9 cellular contexts compared by ENCODE assay signal in the genomic region with DNA sequence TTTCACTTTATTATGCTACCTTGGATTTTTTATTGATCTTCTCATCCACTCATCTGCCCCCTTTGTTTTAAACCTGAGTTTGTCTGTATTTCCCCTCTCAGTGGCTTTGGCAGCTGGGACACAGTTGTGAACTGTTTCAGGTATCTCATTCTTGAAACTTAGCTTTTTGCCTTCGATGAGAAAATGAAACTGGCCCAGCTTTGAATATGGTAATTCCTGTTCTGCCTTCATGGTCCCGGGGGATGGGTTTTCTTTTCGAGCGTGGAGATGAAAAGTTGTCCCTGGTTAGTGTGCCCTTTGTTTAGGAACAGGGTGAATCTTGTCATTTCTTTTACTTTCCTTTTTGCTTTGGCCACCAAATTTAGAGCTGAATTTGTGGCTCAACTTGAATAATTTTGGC. TPM values are rescaled to one million over a fixed set of nuclear protein-coding genes. Genes with fewer than 3 reads are reported as not detected.
DNase-seq lines count a peak whose midpoint lies in the region; ATAC-seq lines count a peak whose summit lies in the region.
"Had no signal": no experiment of that assay in that cellular context is flagged by ENCODE, and none has a peak within 500 bp of the region (broad histone marks: within the 10 kb centered on the region; RNA-seq: fewer than 3 reads in every experiment).

No MANE protein-coding gene starts in this region.

- H3K4me1 Mint-ChIP-seq in T-helper 1 cell treated with Interleukin-12 subunit alpha and Interleukin-12 subunit beta and Interleukin-4 antibody, amounts not matched to agents 30 μg/mL and 1 μg/mL, for 36 hours (ENCODE audit: low read depth) = peaks cover 13% of the 10 kb centered on the region
- H3K4me1 Mint-ChIP-seq in naive B cell = peaks cover 9 to 17% (median 11%) of the 10 kb centered on the region in 3 donors

- DNase-seq in T-helper 1 cell = no peak
- DNase-seq in naive B cell = peak; percentile 23
- no peak for DNase-seq in NCI-H2196 (lab: John Stamatoyannopoulos, UW; ENCODE audit: unreplicated experiment)
- DNase-seq in stimulated activated naive CD4-positive, alpha-beta T cell (lab: John Stamatoyannopoulos, UW) = no peak
- DNase-seq in DMS79 (lab: John Stamatoyannopoulos, UW) = no peak
- DNase-seq: SK-N-SH had no signal

- ATAC-seq in GM21619 (IDR thresholded peaks at IDR 0.05; ENCODE audit: unreplicated experiment) (peak; percentile 72), HG03280 (IDR thresholded peaks at IDR 0.05; ENCODE audit: unreplicated experiment) (peak; percentile 77), naive B cell (ENCODE audit: low read depth in 2 of 2) (peak; percentile 64 to 66)

- H3K27me3 Mint-ChIP-seq in T-helper 1 cell treated with Interleukin-12 subunit alpha and Interleukin-12 subunit beta and Interleukin-4 antibody, amounts not matched to agents 30 μg/mL and 1 μg/mL, for 36 hours (ENCODE audit: low read depth) = no peaks in the 10 kb centered on the region
- H3K27me3 Mint-ChIP-seq in naive B cell = no peaks in the 10 kb centered on the region

- H3K9me3 Mint-ChIP-seq in T-helper 1 cell treated with Interleukin-12 subunit alpha and Interleukin-12 subunit beta and Interleukin-4 antibody, amounts not matched to agents 30 μg/mL and 1 μg/mL, for 36 hours = no peaks in the 10 kb centered on the region
- H3K9me3 Mint-ChIP-seq in naive B cell = no peaks in the 10 kb centered on the region

- no peak overlapping the region for H3K27ac Mint-ChIP-seq in T-helper 1 cell treated with Interleukin-12 subunit alpha and Interleukin-12 subunit beta and Interleukin-4 antibody, amounts not matched to agents 30 μg/mL and 1 μg/mL, for 36 hours
- peak overlapping the region in 5 of 6 donors; percentile 8 to 92 (median 57) for H3K27ac Mint-ChIP-seq in naive B cell

- H3K36me3 Mint-ChIP-seq in T-helper 1 cell treated with Interleukin-12 subunit alpha and Interleukin-12 subunit beta and Interleukin-4 antibody, amounts not matched to agents 30 μg/mL and 1 μg/mL, for 36 hours (ENCODE audit: low read depth) = peaks cover 13% of the 10 kb centered on the region
- peaks cover 0 to 14% of the 10 kb centered on the region in 2 donors for H3K36me3 Mint-ChIP-seq in naive B cell

- peak overlapping the region; percentile 11 for H3K4me3 Mint-ChIP-seq in T-helper 1 cell treated with Interleukin-12 subunit alpha and Interleukin-12 subunit beta and Interleukin-4 antibody, amounts not matched to agents 30 μg/mL and 1 μg/mL, for 36 hours
- peak overlapping the region; percentile 6 to 73 (median 50) for H3K4me3 Mint-ChIP-seq in naive B cell

RNA-seq across cellular contexts. Expression of a gene that starts 25.6 kb away (rescaled TPM):
- 1 to 10 TPM; 2.2 to 7.4 (median 4.7) TPM for polyA plus RNA-seq in naive B cell (ENCODE audit: low read depth in 6 of 6)
